In the genomic region with DNA sequence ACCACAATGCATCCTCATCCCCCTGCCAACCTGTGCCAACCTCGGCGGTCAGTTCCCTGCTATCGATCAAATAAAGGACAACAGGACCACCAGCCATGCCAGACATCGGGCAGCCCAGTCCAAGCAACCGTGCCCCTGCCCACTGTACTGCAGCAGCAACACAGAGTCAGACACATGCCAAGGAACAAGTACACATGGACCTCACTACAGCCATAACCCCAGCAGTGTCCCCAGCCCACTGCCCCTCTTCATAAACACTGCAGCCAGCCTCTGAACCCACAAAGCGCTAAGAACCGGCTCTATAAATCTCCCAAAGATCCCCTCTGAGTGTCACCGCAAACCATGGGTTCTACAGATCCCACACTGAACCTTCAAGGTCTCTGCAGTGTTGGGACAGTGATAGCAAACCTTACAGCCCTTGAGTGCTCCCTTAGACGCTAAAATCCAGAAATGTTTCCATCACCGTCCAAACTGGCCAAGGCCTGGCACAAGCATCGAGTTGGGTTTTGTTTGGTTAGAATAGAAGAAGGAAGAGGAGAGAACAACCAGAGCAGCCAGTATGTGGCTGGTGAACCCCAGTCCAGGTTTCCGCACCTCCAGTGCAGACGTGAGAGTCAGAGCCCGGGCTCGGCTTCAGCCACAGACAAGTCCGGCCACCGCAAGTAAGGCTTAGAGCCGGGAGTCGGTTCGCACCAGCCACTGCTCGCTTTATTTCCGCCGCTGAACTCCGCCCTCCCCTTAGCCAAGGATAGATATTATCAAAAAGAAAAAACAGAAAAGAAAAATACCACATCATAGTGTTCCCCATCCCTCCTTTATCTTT, we compare ENCODE assay signal across 1 cellular context.
TF ChIP-seq lines count a peak whose summit lies in the region.

No MANE protein-coding gene starts in this region.

TF ChIP-seq in K562, 482 proteins besides CTCF, POLR2A, EP300 and RAD21:
- TF ChIP-seq U2AF2 (optimal IDR thresholded peaks at IDR 0.05; ENCODE audit: low read depth, low read length) = no peak
- TF ChIP-seq, protein P1, sequence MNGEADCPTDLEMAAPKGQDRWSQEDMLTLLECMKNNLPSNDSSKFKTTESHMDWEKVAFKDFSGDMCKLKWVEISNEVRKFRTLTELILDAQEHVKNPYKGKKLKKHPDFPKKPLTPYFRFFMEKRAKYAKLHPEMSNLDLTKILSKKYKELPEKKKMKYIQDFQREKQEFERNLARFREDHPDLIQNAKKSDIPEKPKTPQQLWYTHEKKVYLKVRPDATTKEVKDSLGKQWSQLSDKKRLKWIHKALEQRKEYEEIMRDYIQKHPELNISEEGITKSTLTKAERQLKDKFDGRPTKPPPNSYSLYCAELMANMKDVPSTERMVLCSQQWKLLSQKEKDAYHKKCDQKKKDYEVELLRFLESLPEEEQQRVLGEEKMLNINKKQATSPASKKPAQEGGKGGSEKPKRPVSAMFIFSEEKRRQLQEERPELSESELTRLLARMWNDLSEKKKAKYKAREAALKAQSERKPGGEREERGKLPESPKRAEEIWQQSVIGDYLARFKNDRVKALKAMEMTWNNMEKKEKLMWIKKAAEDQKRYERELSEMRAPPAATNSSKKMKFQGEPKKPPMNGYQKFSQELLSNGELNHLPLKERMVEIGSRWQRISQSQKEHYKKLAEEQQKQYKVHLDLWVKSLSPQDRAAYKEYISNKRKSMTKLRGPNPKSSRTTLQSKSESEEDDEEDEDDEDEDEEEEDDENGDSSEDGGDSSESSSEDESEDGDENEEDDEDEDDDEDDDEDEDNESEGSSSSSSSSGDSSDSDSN (IDR thresholded peaks at IDR 0.05; ENCODE audit: borderline replicate concordance in 1 of 2, low read depth in 2 of 2, low read length in 2 of 2) = no peak
- TF ChIP-seq TBL1XR1 (IDR thresholded peaks at IDR 0.05; ENCODE audit: low read length in 2 of 2) = no peak
- no peak for TF ChIP-seq GATAD2B (IDR thresholded peaks at IDR 0.05; ENCODE audit: borderline replicate concordance)
- no peak for TF ChIP-seq ZNF197 (CRISPR knock-in tag; IDR thresholded peaks at IDR 0.05; ENCODE audit: low read depth)
- TF ChIP-seq BRCA1 (IDR thresholded peaks at IDR 0.05) = no peak
- no peak for TF ChIP-seq BRCA1 (CRISPR knock-in tag; IDR thresholded peaks at IDR 0.05)
- no peak for TF ChIP-seq RCOR1 (IDR thresholded peaks at IDR 0.05; ENCODE audit: borderline replicate concordance in 1 of 2, low read depth in 2 of 2, low read length in 2 of 2)
- TF ChIP-seq ZNF431 (CRISPR knock-in tag; IDR thresholded peaks at IDR 0.05) = no peak
- no peak for TF ChIP-seq ZNF589 (CRISPR knock-in tag; IDR thresholded peaks at IDR 0.05; ENCODE audit: low read depth)
- TF ChIP-seq, protein P2, sequence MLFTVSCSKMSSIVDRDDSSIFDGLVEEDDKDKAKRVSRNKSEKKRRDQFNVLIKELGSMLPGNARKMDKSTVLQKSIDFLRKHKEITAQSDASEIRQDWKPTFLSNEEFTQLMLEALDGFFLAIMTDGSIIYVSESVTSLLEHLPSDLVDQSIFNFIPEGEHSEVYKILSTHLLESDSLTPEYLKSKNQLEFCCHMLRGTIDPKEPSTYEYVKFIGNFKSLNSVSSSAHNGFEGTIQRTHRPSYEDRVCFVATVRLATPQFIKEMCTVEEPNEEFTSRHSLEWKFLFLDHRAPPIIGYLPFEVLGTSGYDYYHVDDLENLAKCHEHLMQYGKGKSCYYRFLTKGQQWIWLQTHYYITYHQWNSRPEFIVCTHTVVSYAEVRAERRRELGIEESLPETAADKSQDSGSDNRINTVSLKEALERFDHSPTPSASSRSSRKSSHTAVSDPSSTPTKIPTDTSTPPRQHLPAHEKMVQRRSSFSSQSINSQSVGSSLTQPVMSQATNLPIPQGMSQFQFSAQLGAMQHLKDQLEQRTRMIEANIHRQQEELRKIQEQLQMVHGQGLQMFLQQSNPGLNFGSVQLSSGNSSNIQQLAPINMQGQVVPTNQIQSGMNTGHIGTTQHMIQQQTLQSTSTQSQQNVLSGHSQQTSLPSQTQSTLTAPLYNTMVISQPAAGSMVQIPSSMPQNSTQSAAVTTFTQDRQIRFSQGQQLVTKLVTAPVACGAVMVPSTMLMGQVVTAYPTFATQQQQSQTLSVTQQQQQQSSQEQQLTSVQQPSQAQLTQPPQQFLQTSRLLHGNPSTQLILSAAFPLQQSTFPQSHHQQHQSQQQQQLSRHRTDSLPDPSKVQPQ (CRISPR knock-in tag; IDR thresholded peaks at IDR 0.05; ENCODE audit: borderline replicate concordance) = no peak
- no peak for TF ChIP-seq ZNF395 (CRISPR knock-in tag; IDR thresholded peaks at IDR 0.05)
- no peak for TF ChIP-seq RBM15 (IDR thresholded peaks at IDR 0.05; ENCODE audit: insufficient read depth, low read length)
- TF ChIP-seq, protein P3, sequence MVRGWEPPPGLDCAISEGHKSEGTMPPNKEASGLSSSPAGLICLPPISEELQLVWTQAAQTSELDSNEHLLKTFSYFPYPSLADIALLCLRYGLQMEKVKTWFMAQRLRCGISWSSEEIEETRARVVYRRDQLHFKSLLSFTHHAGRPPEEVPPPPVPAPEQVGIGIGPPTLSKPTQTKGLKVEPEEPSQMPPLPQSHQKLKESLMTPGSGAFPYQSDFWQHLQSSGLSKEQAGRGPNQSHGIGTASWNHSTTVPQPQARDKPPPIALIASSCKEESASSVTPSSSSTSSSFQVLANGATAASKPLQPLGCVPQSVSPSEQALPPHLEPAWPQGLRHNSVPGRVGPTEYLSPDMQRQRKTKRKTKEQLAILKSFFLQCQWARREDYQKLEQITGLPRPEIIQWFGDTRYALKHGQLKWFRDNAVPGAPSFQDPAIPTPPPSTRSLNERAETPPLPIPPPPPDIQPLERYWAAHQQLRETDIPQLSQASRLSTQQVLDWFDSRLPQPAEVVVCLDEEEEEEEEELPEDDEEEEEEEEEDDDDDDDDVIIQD (CRISPR knock-in tag; IDR thresholded peaks at IDR 0.05) = no peak
- no peak for TF ChIP-seq CXXC5 (CRISPR knock-in tag; IDR thresholded peaks at IDR 0.05)
- no peak for TF ChIP-seq ZBTB43 (CRISPR knock-in tag; IDR thresholded peaks at IDR 0.05)
- no peak for TF ChIP-seq MYC (IDR thresholded peaks at IDR 0.05; ENCODE audit: low read depth, low read length)
- no peak for TF ChIP-seq MYC (CRISPR knock-in tag; IDR thresholded peaks at IDR 0.05; ENCODE audit: borderline replicate concordance, low read depth)
- TF ChIP-seq SIN3B (IDR thresholded peaks at IDR 0.05; ENCODE audit: low read depth) = no peak
- no peak for TF ChIP-seq ZNF232 (CRISPR knock-in tag; IDR thresholded peaks at IDR 0.05)
TF ChIP-seq in K562: peak in this region for 0.
